In the genomic region with DNA sequence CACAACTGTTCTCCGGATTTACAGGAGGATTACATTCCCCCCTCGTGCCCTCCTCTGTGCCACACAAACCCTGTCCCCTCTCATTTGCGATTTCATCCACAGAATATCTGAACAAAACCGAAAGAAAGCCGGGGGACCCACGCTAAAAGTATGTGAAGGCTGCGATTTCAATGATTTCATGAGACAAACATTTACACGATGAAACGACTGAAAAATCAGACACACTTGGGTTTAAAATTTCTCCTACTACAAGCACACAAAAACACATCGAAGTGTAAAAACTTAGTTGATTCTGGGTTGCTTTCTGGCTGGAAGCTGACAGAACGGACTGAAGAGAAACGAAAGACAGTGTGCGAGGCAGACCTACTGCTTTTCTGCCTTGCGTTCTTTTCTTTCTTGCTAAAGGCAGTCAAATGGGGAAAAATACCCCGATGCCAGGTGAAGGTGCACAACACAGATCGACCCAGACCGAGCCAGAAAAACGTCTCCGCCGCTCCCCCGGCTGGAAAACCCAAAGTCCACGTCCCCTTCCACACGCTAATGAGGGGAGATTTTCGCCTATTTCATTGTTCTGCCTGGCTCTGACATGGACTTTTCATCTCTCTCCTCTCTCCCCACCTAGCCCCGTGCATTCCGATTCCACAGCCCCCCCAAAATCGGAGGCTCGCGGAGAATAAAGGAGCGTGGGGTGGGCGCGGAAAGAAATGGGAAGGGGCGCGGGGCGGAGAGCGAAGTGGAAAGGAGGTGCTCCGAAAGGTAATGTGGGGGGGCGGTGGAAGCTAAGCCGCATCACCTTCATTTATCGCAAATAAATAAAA, we compare ENCODE assay signal across 2 cellular contexts.
A peak's percentile ranks its signal among the peaks of the same experiment; 100 is the strongest.
TF ChIP-seq lines count a peak whose summit lies in the region.

No MANE protein-coding gene starts in this region.

TF ChIP-seq in HEK293, 187 proteins besides CTCF, POLR2A, EP300 and RAD21 (continued from another document):
- TF ChIP-seq, protein P1, sequence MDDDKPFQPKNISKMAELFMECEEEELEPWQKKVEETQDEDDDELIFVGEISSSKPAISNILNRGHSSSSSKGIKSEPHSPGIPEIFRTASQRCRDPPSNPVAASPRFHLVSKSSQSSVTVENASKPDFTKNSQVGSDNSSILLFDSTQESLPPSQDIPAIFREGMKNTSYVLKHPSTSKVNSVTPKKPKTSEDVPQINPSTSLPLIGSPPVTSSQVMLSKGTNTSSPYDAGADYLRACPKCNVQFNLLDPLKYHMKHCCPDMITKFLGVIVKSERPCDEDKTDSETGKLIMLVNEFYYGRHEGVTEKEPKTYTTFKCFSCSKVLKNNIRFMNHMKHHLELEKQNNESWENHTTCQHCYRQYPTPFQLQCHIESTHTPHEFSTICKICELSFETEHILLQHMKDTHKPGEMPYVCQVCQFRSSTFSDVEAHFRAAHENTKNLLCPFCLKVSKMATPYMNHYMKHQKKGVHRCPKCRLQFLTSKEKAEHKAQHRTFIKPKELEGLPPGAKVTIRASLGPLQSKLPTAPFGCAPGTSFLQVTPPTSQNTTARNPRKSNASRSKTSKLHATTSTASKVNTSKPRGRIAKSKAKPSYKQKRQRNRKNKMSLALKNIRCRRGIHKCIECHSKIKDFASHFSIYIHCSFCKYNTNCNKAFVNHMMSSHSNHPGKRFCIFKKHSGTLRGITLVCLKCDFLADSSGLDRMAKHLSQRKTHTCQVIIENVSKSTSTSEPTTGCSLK (tag by site-specific recombination; IDR thresholded peaks at IDR 0.05), result no peak
- TF ChIP-seq, protein P2, sequence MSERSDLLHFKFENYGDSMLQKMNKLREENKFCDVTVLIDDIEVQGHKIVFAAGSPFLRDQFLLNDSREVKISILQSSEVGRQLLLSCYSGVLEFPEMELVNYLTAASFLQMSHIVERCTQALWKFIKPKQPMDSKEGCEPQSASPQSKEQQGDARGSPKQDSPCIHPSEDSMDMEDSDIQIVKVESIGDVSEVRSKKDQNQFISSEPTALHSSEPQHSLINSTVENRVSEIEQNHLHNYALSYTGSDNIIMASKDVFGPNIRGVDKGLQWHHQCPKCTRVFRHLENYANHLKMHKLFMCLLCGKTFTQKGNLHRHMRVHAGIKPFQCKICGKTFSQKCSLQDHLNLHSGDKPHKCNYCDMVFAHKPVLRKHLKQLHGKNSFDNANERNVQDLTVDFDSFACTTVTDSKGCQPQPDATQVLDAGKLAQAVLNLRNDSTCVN (tag by site-specific recombination; optimal IDR thresholded peaks at IDR 0.05), result peak; percentile 45
- no peak for TF ChIP-seq ZNF785 (tag by site-specific recombination; IDR thresholded peaks at IDR 0.05)
- no peak for TF ChIP-seq ZNF791 (tag by site-specific recombination; IDR thresholded peaks at IDR 0.05)
- TF ChIP-seq ZNF423 (tag by site-specific recombination; IDR thresholded peaks at IDR 0.05), result no peak
- TF ChIP-seq ZNF274 (IDR thresholded peaks at IDR 0.05; ENCODE audit: low read length), result no peak
- no peak for TF ChIP-seq ZNF274 (tag by site-specific recombination; IDR thresholded peaks at IDR 0.05; ENCODE audit: borderline replicate concordance)
- TF ChIP-seq SETDB1 (IDR thresholded peaks at IDR 0.05; ENCODE audit: insufficient read length, low read length), result no peak
- no peak for TF ChIP-seq ZXDB (tag by site-specific recombination; IDR thresholded peaks at IDR 0.05)
- TF ChIP-seq ZNF843 (tag by site-specific recombination; IDR thresholded peaks at IDR 0.05), result no peak
- TF ChIP-seq ZBTB48 (tag by site-specific recombination; IDR thresholded peaks at IDR 0.05), result no peak
- TF ChIP-seq ZNF600 (tag by site-specific recombination; IDR thresholded peaks at IDR 0.05), result peak; percentile 82; the same call in 1 of the 2 replicates
- TF ChIP-seq ZFP69B (tag by site-specific recombination; IDR thresholded peaks at IDR 0.05), result no peak
- TF ChIP-seq ZNF335 (tag by site-specific recombination; conservative IDR thresholded peaks at IDR 0.05), result peak; percentile 36
- no peak for TF ChIP-seq HOXA7 (CRISPR knock-in tag; IDR thresholded peaks at IDR 0.05; ENCODE audit: borderline replicate concordance)
- TF ChIP-seq ZNF701 (tag by site-specific recombination; IDR thresholded peaks at IDR 0.05), result peak; percentile 85
- no peak for TF ChIP-seq ZNF184 (tag by site-specific recombination; IDR thresholded peaks at IDR 0.05)
- no peak for TF ChIP-seq ZSCAN16 (tag by site-specific recombination; IDR thresholded peaks at IDR 0.05)
- no peak for TF ChIP-seq ZNF521 (tag by site-specific recombination; IDR thresholded peaks at IDR 0.05)
- TF ChIP-seq GLIS2 (tag by site-specific recombination; IDR thresholded peaks at IDR 0.05), result no peak
- TF ChIP-seq ZNF747 (tag by site-specific recombination; IDR thresholded peaks at IDR 0.05), result no peak
- TF ChIP-seq ZNF133 (tag by site-specific recombination; IDR thresholded peaks at IDR 0.05), result no peak
- TF ChIP-seq, protein P3, sequence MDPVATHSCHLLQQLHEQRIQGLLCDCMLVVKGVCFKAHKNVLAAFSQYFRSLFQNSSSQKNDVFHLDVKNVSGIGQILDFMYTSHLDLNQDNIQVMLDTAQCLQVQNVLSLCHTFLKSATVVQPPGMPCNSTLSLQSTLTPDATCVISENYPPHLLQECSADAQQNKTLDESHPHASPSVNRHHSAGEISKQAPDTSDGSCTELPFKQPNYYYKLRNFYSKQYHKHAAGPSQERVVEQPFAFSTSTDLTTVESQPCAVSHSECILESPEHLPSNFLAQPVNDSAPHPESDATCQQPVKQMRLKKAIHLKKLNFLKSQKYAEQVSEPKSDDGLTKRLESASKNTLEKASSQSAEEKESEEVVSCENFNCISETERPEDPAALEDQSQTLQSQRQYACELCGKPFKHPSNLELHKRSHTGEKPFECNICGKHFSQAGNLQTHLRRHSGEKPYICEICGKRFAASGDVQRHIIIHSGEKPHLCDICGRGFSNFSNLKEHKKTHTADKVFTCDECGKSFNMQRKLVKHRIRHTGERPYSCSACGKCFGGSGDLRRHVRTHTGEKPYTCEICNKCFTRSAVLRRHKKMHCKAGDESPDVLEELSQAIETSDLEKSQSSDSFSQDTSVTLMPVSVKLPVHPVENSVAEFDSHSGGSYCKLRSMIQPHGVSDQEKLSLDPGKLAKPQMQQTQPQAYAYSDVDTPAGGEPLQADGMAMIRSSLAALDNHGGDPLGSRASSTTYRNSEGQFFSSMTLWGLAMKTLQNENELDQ (tag by site-specific recombination; IDR thresholded peaks at IDR 0.05; ENCODE audit: low read depth), result no peak
- TF ChIP-seq ZNF768 (tag by site-specific recombination; IDR thresholded peaks at IDR 0.05), result no peak
- no peak for TF ChIP-seq ZNF19 (tag by site-specific recombination; IDR thresholded peaks at IDR 0.05; ENCODE audit: low read depth)
- TF ChIP-seq, protein P4, sequence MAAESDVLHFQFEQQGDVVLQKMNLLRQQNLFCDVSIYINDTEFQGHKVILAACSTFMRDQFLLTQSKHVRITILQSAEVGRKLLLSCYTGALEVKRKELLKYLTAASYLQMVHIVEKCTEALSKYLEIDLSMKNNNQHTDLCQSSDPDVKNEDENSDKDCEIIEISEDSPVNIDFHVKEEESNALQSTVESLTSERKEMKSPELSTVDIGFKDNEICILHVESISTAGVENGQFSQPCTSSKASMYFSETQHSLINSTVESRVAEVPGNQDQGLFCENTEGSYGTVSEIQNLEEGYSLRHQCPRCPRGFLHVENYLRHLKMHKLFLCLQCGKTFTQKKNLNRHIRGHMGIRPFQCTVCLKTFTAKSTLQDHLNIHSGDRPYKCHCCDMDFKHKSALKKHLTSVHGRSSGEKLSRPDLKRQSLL (tag by site-specific recombination; IDR thresholded peaks at IDR 0.05), result no peak
TF ChIP-seq in HEK293: peak in this region for 11.

TF ChIP-seq in K562, 482 proteins besides CTCF, POLR2A, EP300 and RAD21 (continued from another document and continues in another):
- TF ChIP-seq, protein P5, sequence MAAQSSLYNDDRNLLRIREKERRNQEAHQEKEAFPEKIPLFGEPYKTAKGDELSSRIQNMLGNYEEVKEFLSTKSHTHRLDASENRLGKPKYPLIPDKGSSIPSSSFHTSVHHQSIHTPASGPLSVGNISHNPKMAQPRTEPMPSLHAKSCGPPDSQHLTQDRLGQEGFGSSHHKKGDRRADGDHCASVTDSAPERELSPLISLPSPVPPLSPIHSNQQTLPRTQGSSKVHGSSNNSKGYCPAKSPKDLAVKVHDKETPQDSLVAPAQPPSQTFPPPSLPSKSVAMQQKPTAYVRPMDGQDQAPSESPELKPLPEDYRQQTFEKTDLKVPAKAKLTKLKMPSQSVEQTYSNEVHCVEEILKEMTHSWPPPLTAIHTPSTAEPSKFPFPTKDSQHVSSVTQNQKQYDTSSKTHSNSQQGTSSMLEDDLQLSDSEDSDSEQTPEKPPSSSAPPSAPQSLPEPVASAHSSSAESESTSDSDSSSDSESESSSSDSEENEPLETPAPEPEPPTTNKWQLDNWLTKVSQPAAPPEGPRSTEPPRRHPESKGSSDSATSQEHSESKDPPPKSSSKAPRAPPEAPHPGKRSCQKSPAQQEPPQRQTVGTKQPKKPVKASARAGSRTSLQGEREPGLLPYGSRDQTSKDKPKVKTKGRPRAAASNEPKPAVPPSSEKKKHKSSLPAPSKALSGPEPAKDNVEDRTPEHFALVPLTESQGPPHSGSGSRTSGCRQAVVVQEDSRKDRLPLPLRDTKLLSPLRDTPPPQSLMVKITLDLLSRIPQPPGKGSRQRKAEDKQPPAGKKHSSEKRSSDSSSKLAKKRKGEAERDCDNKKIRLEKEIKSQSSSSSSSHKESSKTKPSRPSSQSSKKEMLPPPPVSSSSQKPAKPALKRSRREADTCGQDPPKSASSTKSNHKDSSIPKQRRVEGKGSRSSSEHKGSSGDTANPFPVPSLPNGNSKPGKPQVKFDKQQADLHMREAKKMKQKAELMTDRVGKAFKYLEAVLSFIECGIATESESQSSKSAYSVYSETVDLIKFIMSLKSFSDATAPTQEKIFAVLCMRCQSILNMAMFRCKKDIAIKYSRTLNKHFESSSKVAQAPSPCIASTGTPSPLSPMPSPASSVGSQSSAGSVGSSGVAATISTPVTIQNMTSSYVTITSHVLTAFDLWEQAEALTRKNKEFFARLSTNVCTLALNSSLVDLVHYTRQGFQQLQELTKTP (IDR thresholded peaks at IDR 0.05; ENCODE audit: low read depth in 1 of 2, partially characterized antibody in 2 of 2), result peak in 1 of 2 experiments; percentile 38
- no peak for TF ChIP-seq MAFF (IDR thresholded peaks at IDR 0.05; ENCODE audit: low read length)
- no peak for TF ChIP-seq HDAC6 (IDR thresholded peaks at IDR 0.05; ENCODE audit: low read depth, low read length)
- TF ChIP-seq, protein P6, sequence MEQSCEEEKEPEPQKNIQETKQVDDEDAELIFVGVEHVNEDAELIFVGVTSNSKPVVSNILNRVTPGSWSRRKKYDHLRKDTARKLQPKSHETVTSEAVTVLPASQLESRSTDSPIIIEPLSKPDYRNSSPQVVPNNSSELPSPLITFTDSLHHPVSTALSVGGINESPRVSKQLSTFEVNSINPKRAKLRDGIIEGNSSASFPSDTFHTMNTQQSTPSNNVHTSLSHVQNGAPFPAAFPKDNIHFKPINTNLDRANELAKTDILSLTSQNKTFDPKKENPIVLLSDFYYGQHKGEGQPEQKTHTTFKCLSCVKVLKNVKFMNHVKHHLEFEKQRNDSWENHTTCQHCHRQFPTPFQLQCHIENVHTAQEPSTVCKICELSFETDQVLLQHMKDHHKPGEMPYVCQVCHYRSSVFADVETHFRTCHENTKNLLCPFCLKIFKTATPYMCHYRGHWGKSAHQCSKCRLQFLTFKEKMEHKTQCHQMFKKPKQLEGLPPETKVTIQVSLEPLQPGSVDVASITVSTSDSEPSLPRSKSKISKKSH (CRISPR knock-in tag; IDR thresholded peaks at IDR 0.05), result no peak
- TF ChIP-seq NFE2 (IDR thresholded peaks at IDR 0.05; ENCODE audit: low read depth), result 0 out of 2 replicates have a peak, but pooled peaks have one; percentile 21
- no peak for TF ChIP-seq XRCC4 (IDR thresholded peaks at IDR 0.05; ENCODE audit: extremely low read depth, insufficient read depth, insufficient read length)
- no peak for TF ChIP-seq BRCA1 (IDR thresholded peaks at IDR 0.05)
- peak; percentile 82; the same call in 1 of the 2 replicates for TF ChIP-seq BRCA1 (CRISPR knock-in tag; IDR thresholded peaks at IDR 0.05)
- peak; percentile 20; the same call in 1 of the 2 replicates for TF ChIP-seq CREB1 (IDR thresholded peaks at IDR 0.05)
- TF ChIP-seq CREB1 (CRISPR knock-in tag; IDR thresholded peaks at IDR 0.05), result no peak
- TF ChIP-seq, protein P7, sequence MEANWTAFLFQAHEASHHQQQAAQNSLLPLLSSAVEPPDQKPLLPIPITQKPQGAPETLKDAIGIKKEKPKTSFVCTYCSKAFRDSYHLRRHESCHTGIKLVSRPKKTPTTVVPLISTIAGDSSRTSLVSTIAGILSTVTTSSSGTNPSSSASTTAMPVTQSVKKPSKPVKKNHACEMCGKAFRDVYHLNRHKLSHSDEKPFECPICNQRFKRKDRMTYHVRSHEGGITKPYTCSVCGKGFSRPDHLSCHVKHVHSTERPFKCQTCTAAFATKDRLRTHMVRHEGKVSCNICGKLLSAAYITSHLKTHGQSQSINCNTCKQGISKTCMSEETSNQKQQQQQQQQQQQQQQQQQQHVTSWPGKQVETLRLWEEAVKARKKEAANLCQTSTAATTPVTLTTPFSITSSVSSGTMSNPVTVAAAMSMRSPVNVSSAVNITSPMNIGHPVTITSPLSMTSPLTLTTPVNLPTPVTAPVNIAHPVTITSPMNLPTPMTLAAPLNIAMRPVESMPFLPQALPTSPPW (CRISPR knock-in tag; IDR thresholded peaks at IDR 0.05), result no peak
- TF ChIP-seq POLR3A (IDR thresholded peaks at IDR 0.05; ENCODE audit: borderline replicate concordance, extremely low read depth, insufficient read depth, insufficient read length), result no peak
- TF ChIP-seq, protein P8, sequence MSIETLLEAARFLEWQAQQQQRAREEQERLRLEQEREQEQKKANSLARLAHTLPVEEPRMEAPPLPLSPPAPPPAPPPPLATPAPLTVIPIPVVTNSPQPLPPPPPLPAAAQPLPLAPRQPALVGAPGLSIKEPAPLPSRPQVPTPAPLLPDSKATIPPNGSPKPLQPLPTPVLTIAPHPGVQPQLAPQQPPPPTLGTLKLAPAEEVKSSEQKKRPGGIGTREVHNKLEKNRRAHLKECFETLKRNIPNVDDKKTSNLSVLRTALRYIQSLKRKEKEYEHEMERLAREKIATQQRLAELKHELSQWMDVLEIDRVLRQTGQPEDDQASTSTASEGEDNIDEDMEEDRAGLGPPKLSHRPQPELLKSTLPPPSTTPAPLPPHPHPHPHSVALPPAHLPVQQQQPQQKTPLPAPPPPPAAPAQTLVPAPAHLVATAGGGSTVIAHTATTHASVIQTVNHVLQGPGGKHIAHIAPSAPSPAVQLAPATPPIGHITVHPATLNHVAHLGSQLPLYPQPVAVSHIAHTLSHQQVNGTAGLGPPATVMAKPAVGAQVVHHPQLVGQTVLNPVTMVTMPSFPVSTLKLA (conservative IDR thresholded peaks at IDR 0.05), result 0 out of 4 replicates have a peak, but pooled peaks of 1 of the 2 experiments have one; percentile 27
- no peak for TF ChIP-seq SETDB1 (IDR thresholded peaks at IDR 0.05; ENCODE audit: low read length)
- TF ChIP-seq SLC30A9 (CRISPR knock-in tag; IDR thresholded peaks at IDR 0.05), result no peak
- TF ChIP-seq, protein P9, sequence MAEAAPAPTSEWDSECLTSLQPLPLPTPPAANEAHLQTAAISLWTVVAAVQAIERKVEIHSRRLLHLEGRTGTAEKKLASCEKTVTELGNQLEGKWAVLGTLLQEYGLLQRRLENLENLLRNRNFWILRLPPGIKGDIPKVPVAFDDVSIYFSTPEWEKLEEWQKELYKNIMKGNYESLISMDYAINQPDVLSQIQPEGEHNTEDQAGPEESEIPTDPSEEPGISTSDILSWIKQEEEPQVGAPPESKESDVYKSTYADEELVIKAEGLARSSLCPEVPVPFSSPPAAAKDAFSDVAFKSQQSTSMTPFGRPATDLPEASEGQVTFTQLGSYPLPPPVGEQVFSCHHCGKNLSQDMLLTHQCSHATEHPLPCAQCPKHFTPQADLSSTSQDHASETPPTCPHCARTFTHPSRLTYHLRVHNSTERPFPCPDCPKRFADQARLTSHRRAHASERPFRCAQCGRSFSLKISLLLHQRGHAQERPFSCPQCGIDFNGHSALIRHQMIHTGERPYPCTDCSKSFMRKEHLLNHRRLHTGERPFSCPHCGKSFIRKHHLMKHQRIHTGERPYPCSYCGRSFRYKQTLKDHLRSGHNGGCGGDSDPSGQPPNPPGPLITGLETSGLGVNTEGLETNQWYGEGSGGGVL (CRISPR knock-in tag; IDR thresholded peaks at IDR 0.05), result no peak
- TF ChIP-seq ZNF282 (CRISPR knock-in tag; IDR thresholded peaks at IDR 0.05), result no peak
- no peak for TF ChIP-seq CCAR2 (IDR thresholded peaks at IDR 0.05; ENCODE audit: low read depth, low read length)
- TF ChIP-seq RB1 (IDR thresholded peaks at IDR 0.05; ENCODE audit: low read depth), result no peak
- TF ChIP-seq PHF21A (IDR thresholded peaks at IDR 0.05; ENCODE audit: borderline replicate concordance, low read depth), result no peak
